ENCODE assay signal across 15 cellular contexts in the genomic region with DNA sequence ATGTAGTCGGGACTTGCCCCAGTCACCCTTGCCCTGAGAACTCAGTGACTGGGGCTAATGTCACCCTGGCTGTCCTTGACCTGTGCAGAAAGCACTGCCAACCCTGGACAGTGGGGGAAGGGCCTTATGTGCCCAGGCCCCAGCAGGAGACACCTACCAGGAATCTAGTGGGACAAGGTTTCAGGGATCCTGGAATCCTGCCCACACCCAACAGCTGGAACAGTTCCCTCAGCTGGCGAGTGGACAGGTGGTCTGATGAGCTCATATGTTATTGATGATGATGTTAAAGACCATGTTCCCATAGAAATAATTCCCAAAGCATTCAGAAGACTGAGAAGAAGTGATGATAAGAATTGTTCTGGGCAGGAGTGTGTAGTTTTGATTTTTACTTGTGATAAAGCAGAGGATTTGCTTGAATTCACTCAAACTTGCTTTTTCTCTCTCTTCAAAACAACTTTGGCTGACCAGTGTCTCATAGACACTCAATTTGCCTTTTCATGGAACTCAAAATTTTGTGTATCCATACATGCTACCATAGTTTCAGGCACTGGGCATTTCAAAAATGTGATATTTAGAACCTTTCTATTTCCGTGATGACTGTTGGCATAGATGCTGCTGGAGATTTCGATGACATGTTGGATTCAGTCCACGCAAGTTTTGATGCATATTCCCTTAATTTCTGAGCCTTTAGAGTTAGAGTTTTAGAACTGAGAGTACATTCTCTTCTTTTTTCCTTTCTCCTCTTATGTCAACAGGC.
DNase-seq lines count a peak whose midpoint lies in the region; ATAC-seq and TF ChIP-seq lines count a peak whose summit lies in the region.
"Had no signal": no experiment of that assay in that cellular context is flagged by ENCODE, and none has a peak within 500 bp of the region (broad histone marks: within the 10 kb centered on the region; RNA-seq: fewer than 3 reads in every experiment).

No MANE protein-coding gene starts in this region.

- H3K27ac Mint-ChIP-seq in activated T-cell treated with anti-CD3 and anti-CD28 coated beads, Interleukin-2, amount 50 U/mL, for 72 hours: no peak overlapping the region
- H3K27ac Mint-ChIP-seq: activated T-helper 17 cell treated with anti-CD3 and anti-CD28 coated beads, Interleukin-2, amount 50 U/mL, for 72 hours; dendritic cell treated with granulocyte-macrophage colony-stimulating factor and Interleukin-4, amounts not matched to agents 40 ng/mL and 50 ng/mL, for 4 days; T-helper 17 cell had no signal

- H2AK9ac ChIP-seq in IMR-90 (replicated peaks; ENCODE audit: low read depth, low read length, poor library complexity): peak overlapping the region; percentile 10

- no peak overlapping the region for H4K5ac ChIP-seq in IMR-90 (ENCODE audit: low read depth, low read length)

- ATAC-seq in IMR-90 (ENCODE audit: low read depth) (no peak), gastrocnemius medialis (no peak), left lung (no peak)
- ATAC-seq in activated T-cell treated with anti-CD3 and anti-CD28 coated beads, Interleukin-2, amount 50 U/mL, for 72 hours (replicated peaks in 1 of 2): no peak
- ATAC-seq: activated T-helper 17 cell treated with anti-CD3 and anti-CD28 coated beads, Interleukin-2, amount 50 U/mL, for 72 hours; T-helper 17 cell had no signal

- no peak overlapping the region for H3K4me2 ChIP-seq in IMR-90 (ENCODE audit: low read depth, low read length)

- no peaks in the 10 kb centered on the region for H3K27me3 ChIP-seq in IMR-90 (ENCODE audit: control insufficient read depth, insufficient read depth, low read length)
- H3K27me3 ChIP-seq in adrenal gland: no peaks in the 10 kb centered on the region
- no peaks in the 10 kb centered on the region for H3K27me3 ChIP-seq in gastrocnemius medialis
- H3K27me3 ChIP-seq in left lung: no peaks in the 10 kb centered on the region

- H4K8ac ChIP-seq in IMR-90 (ENCODE audit: low read depth in 2 of 2, low read length in 2 of 2): no peak overlapping the region

- H3K56ac ChIP-seq in IMR-90 (ENCODE audit: extremely low read depth, insufficient read depth, low read length): no peak overlapping the region

- no peak overlapping the region for H2BK20ac ChIP-seq in IMR-90 (ENCODE audit: low read depth, low read length)

- no CpG with 5 or more reads among the region's 5 CpGs for WGBS in IMR-90 (ENCODE audit: extremely low coverage in 2 of 2, insufficient read length in 1 of 2), 2 experiments
- 39 to 49% (median 46%) methylated on average over 4 to 5 of the region's 5 CpGs for WGBS in adrenal gland, 4 donors

- no peak overlapping the region for H3K4me3 ChIP-seq in IMR-90 (ENCODE audit: insufficient read depth, low read depth, low read length)
- no peak overlapping the region for H3K4me3 ChIP-seq in adrenal gland
- H3K4me3 ChIP-seq in fibroblast of the aortic adventitia (ENCODE audit: low read depth, low read length): no peak overlapping the region
- no peak overlapping the region for H3K4me3 ChIP-seq in gastrocnemius medialis
- H3K4me3 ChIP-seq in left lung: no peak overlapping the region

- 0 out of 2 replicates have a peak, but pooled peaks cover 2% of the 10 kb centered on the region for H3K9me3 ChIP-seq in IMR-90 (ENCODE audit: control insufficient read depth, insufficient read depth, low read length)
- no peaks in the 10 kb centered on the region for H3K9me3 ChIP-seq in adrenal gland (replicated peaks in 1 of 3)
- no peaks in the 10 kb centered on the region for H3K9me3 ChIP-seq in gastrocnemius medialis
- no peaks in the 10 kb centered on the region for H3K9me3 ChIP-seq in left lung

- H3K4me1 ChIP-seq in IMR-90 (ENCODE audit: control insufficient read depth, insufficient read depth, low read length) (peaks cover 4% of the 10 kb centered on the region; the same call in 1 of the 2 replicates), adrenal gland (replicated peaks in 1 of 2) (peaks cover 26 to 40% of the 10 kb centered on the region in 2 donors), gastrocnemius medialis (peaks cover 48 to 52% of the 10 kb centered on the region in 2 donors), left lung (no peaks in the 10 kb centered on the region)

- H4K91ac ChIP-seq in IMR-90 (ENCODE audit: insufficient read depth, low read depth, low read length): no peak overlapping the region

- H3K18ac ChIP-seq in IMR-90 (ENCODE audit: low read depth, low read length): no peak overlapping the region

- POLR2A ChIA-PET in IMR-90 (lab: Charles Lee; ENCODE audit: unreplicated experiment): no interaction called here

- TF ChIP-seq POLR2A in IMR-90 (IDR thresholded peaks at IDR 0.05; ENCODE audit: low read depth, low read length): no peak
- TF ChIP-seq POLR2A in adrenal gland (IDR thresholded peaks at IDR 0.05): no peak
- no peak for TF ChIP-seq POLR2A in gastrocnemius medialis (IDR thresholded peaks at IDR 0.05)

- H3K36me3 ChIP-seq in IMR-90 (ENCODE audit: control insufficient read depth, insufficient read depth, low read length): no peaks in the 10 kb centered on the region
- H3K36me3 ChIP-seq in adrenal gland (replicated peaks in 1 of 2): no peaks in the 10 kb centered on the region
- no peaks in the 10 kb centered on the region for H3K36me3 ChIP-seq in gastrocnemius medialis
- H3K36me3 ChIP-seq in left lung: no peaks in the 10 kb centered on the region

- no peaks in the 10 kb centered on the region for H3K9me1 ChIP-seq in IMR-90 (ENCODE audit: insufficient read depth, low read length)

- H2BK5ac ChIP-seq in IMR-90 (ENCODE audit: low read depth, low read length, poor library complexity, severe bottlenecking): no peak overlapping the region

- H4K20me1 ChIP-seq in IMR-90 (ENCODE audit: insufficient read depth, low read length): no peaks in the 10 kb centered on the region

- H2AK5ac ChIP-seq in IMR-90 (ENCODE audit: low read depth, low read length): no peak overlapping the region

- CTCF ChIA-PET in IMR-90 (lab: Yijun Ruan, JAX): interaction anchor here (0.9 kb wide), 1 partner anchor 11 kb away, joined by 3 read pairs; no protein-coding TSS in a partner anchor

- no peak overlapping the region for H3K14ac ChIP-seq in IMR-90 (replicated peaks; ENCODE audit: low read depth, low read length)

- dilution Hi-C loops in IMR-90 (cut with HindIII; ENCODE audit: low sequenced_read_pairs, unreplicated experiment): no loop called here

- no peaks in the 10 kb centered on the region for H3K79me1 ChIP-seq in IMR-90 (ENCODE audit: low read depth in 1 of 2, low read length in 2 of 2)

- no TSS peak for BruUV-seq in IMR-90 (replicated peaks; lab: Mats Ljungman, UMichigan)

- H3K4me3 Mint-ChIP-seq in activated T-cell treated with anti-CD3 and anti-CD28 coated beads, Interleukin-2, amount 50 U/mL, for 72 hours: no peak overlapping the region
- H3K4me3 Mint-ChIP-seq: activated T-helper 17 cell treated with anti-CD3 and anti-CD28 coated beads, Interleukin-2, amount 50 U/mL, for 72 hours; dendritic cell treated with granulocyte-macrophage colony-stimulating factor and Interleukin-4, amounts not matched to agents 40 ng/mL and 50 ng/mL, for 4 days; T-helper 17 cell had no signal

- H3K4me1 Mint-ChIP-seq in activated T-cell treated with anti-CD3 and anti-CD28 coated beads, Interleukin-2, amount 50 U/mL, for 72 hours (ENCODE audit: low read depth): peaks cover 12% of the 10 kb centered on the region

- no peak overlapping the region for H3K9ac ChIP-seq in IMR-90 (ENCODE audit: low read depth, low read length)

- H3K36me3 Mint-ChIP-seq in activated T-cell treated with anti-CD3 and anti-CD28 coated beads, Interleukin-2, amount 50 U/mL, for 72 hours (ENCODE audit: insufficient read depth in 2 of 2): no peaks in the 10 kb centered on the region

- no peak overlapping the region for H3K4ac ChIP-seq in IMR-90 (ENCODE audit: low read depth, low read length)

- H3K9me3 Mint-ChIP-seq in activated T-cell treated with anti-CD3 and anti-CD28 coated beads, Interleukin-2, amount 50 U/mL, for 72 hours: no peaks in the 10 kb centered on the region
- H3K9me3 Mint-ChIP-seq: activated T-helper 17 cell treated with anti-CD3 and anti-CD28 coated beads, Interleukin-2, amount 50 U/mL, for 72 hours; dendritic cell treated with granulocyte-macrophage colony-stimulating factor and Interleukin-4, amounts not matched to agents 40 ng/mL and 50 ng/mL, for 4 days had no signal

- DNase-seq in IMR-90 (no peak), adrenal gland (peak in 6 of 7 donors; percentile 25 to 63 (median 49)), fibroblast of the aortic adventitia (ENCODE audit: low read depth) (peak; percentile 52), gastrocnemius medialis (peak in 1 of 2 donors; percentile 36), KG1 (lab: John Stamatoyannopoulos, UW) (no peak), left lung (no peak)
- no peak for DNase-seq in stimulated activated naive CD4-positive, alpha-beta T cell (lab: John Stamatoyannopoulos, UW)
- DNase-seq in activated T-cell treated with anti-CD3 and anti-CD28 coated beads, Interleukin-2, amount 50 U/mL, for 72 hours: no peak
- DNase-seq: H7; SIG-M5; stimulated activated naive CD4-positive, alpha-beta T cell treated with Interleukin-2 at 50 U/mL for 16 hours; T-helper 17 cell had no signal

- no peak overlapping the region for H2BK15ac ChIP-seq in IMR-90 (ENCODE audit: low read depth, low read length)

- TF ChIP-seq CTCF in IMR-90 (conservative IDR thresholded peaks at IDR 0.05; ENCODE audit: low read depth, low read length): no peak
- no peak for TF ChIP-seq CTCF in adrenal gland (IDR thresholded peaks at IDR 0.05)
- no peak for TF ChIP-seq CTCF in fibroblast of the aortic adventitia (IDR thresholded peaks at IDR 0.05; ENCODE audit: insufficient read depth, low read length)
- TF ChIP-seq CTCF in gastrocnemius medialis (IDR thresholded peaks at IDR 0.05 in 4 of 5, conservative IDR thresholded peaks at IDR 0.05 in 1 of 5): no peak
- no peak for TF ChIP-seq CTCF in left lung (IDR thresholded peaks at IDR 0.05)

- no peak for TF ChIP-seq RAD21 in IMR-90 (IDR thresholded peaks at IDR 0.05; ENCODE audit: low read length)

- H3K27ac ChIP-seq in IMR-90 (ENCODE audit: insufficient read depth, low read length) (no peak overlapping the region), adrenal gland (peak overlapping the region in 4 of 5 donors; percentile 2 to 78 (median 49)), gastrocnemius medialis (peak overlapping the region; percentile 41 to 82 (median 61)), left lung (no peak overlapping the region)
- H3K27ac ChIP-seq: epithelial cell of prostate had no signal

- no peak overlapping the region for H3K23ac ChIP-seq in IMR-90 (ENCODE audit: low read depth, low read length)

- peaks cover 60% of the 10 kb centered on the region for H3K27me3 Mint-ChIP-seq in activated T-cell treated with anti-CD3 and anti-CD28 coated beads, Interleukin-2, amount 50 U/mL, for 72 hours (ENCODE audit: low read depth)

- H2AFZ ChIP-seq in IMR-90 (replicated peaks; ENCODE audit: low read length, poor library complexity): no peak overlapping the region

- intact Hi-C loops in IMR-90 (cut with micrococcal nuclease) (no loop called here), adrenal gland (cut with DNase I) (no loop called here), gastrocnemius medialis (cut with DNase I; ENCODE audit: low total_unique reads) (loop anchor here (5.0 kb wide), 1 partner anchor 80 kb away; a partner anchor contains a TSS), left lung (cut with DNase I) (no loop called here)

- in situ Hi-C loops in IMR-90 (cut with MboI; ENCODE audit: low sequenced_read_pairs) (no loop called here), gastrocnemius medialis (cut with MboI; ENCODE audit: low sequenced_read_pairs in 4 of 4) (loop anchor here in 1 of 4 donors (25.0 kb wide), 1 partner anchor 290 kb away; no protein-coding TSS in a partner anchor)

- no peak overlapping the region for H2BK120ac ChIP-seq in IMR-90 (ENCODE audit: low read depth, low read length)

Comparison
In these comparisons a context has a peak if more than half of its experiments do, and no peak if none do; other contexts are left out.
1. DNase-seq: peak in adrenal gland (6 of 7) and fibroblast of the aortic adventitia (single experiment); none in IMR-90 (single experiment), stimulated activated naive CD4-positive, alpha-beta T cell (0 of 6), KG1 (single experiment), activated T-cell treated with anti-CD3 and anti-CD28 coated beads, Interleukin-2, amount 50 U/mL, for 72 hours (0 of 2) and left lung (0 of 2).
2. H3K27ac ChIP-seq: peak in adrenal gland (4 of 5) and gastrocnemius medialis (4 of 4); none in IMR-90 (single experiment) and left lung (0 of 2).